ENCODE assay signal across 9 cellular contexts in the genomic region with DNA sequence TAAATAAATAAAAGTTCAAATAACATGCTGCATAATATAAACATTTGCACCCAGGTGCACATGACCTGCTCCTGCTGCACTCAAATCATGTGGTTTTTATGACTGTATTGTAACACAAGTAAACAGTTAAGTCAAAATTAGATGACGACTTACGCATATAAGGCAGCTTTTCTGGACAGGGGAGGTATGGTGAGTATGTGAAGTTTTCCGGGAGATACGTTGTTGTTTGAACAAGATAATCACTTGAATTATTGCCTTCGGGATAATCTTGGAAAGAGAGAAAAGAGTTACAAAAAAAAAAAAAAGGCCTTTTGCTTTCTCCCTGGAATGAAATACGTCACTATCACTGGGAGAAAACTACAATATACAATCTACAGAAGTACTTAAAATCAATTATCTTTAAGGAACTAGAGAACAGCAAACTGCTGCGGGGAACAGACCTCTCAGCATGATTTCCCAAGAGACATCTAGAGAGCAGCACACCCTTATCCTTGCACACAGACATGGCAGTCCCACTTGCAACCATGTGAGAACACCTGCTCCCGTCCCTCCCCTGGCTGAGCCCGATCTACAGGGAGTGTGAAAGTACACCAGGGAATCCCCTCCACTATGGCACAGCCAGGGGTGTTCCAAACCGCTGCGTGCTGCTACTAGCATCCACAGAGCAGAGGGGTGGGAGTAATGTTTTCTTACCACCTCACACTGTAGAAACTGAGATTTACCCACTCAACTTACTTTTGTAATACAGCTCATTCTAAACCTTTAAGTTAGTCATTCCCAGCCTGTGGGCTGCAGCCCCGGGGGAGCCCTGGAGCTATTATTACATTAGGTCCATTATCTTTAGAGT. TPM values are rescaled to one million over a fixed set of nuclear protein-coding genes. Genes with fewer than 3 reads are reported as not detected.
DNase-seq lines count a peak whose midpoint lies in the region; ATAC-seq, FAIRE-seq and TF ChIP-seq lines count a peak whose summit lies in the region.
"Had no signal": no experiment of that assay in that cellular context is flagged by ENCODE, and none has a peak within 500 bp of the region (broad histone marks: within the 10 kb centered on the region; RNA-seq: fewer than 3 reads in every experiment).

No MANE protein-coding gene starts in this region.

- H3K4me1 ChIP-seq in left ventricle myocardium inferior (no peaks in the 10 kb centered on the region), esophagus squamous epithelium (no peaks in the 10 kb centered on the region)

- H3K27ac ChIP-seq in left ventricle myocardium inferior (replicated peaks), result no peak overlapping the region
- H3K27ac ChIP-seq in esophagus squamous epithelium, result peak overlapping the region in 1 of 4 donors; percentile 17
- H3K27ac ChIP-seq: skin epidermis had no signal

- 59 to 74% methylated on average over 9 to 12 of the region's 12 CpGs for WGBS in esophagus squamous epithelium, 2 donors

- FAIRE-seq in GM12891 (lab: Jason Lieb, UNC), result peak; percentile 96

- H3K9me3 ChIP-seq in left ventricle myocardium inferior (replicated peaks) (no peaks in the 10 kb centered on the region), esophagus squamous epithelium (no peaks in the 10 kb centered on the region)

- TF ChIP-seq POLR2A in GM12891 (IDR thresholded peaks at IDR 0.05; ENCODE audit: low read depth, low read length) (no peak), esophagus squamous epithelium (IDR thresholded peaks at IDR 0.05) (no peak)

- H3K36me3 ChIP-seq in left ventricle myocardium inferior (no peaks in the 10 kb centered on the region), esophagus squamous epithelium (no peaks in the 10 kb centered on the region)

- intact Hi-C loops in left ventricle myocardium inferior (cut with micrococcal nuclease) (no loop called here), esophagus squamous epithelium (cut with DNase I) (no loop called here)

- peak; percentile 72 for ATAC-seq in GM21390 (IDR thresholded peaks at IDR 0.05; ENCODE audit: unreplicated experiment)
- ATAC-seq in HG03521 (IDR thresholded peaks at IDR 0.05; ENCODE audit: unreplicated experiment), result peak; percentile 77

- H3K27me3 ChIP-seq in left ventricle myocardium inferior (ENCODE audit: low read depth), result no peaks in the 10 kb centered on the region
- H3K27me3 ChIP-seq in esophagus squamous epithelium, result no peaks in the 10 kb centered on the region

- TF ChIP-seq CTCF in left ventricle myocardium inferior (IDR thresholded peaks at IDR 0.05; ENCODE audit: borderline replicate concordance), result no peak
- TF ChIP-seq CTCF in esophagus squamous epithelium (IDR thresholded peaks at IDR 0.05), result no peak

- DNase-seq in GM12891 (ENCODE audit: insufficient read length, low spot score), result no peak
- peak; percentile 64 to 67 for DNase-seq in activated T-cell treated with anti-CD3 and anti-CD28 coated beads, Interleukin-2, amount 50 U/mL, for 48 hours
- peak; percentile 8 to 28 for DNase-seq in stimulated activated CD8-positive, alpha-beta memory T cell treated with anti-CD3 and anti-CD28 coated beads, Interleukin-15, amount 100 ng/mL, for 48 hours (ENCODE audit: low read depth in 2 of 2)
- DNase-seq in left ventricle myocardium inferior, result no peak
- DNase-seq in esophagus squamous epithelium (lab: John Stamatoyannopoulos, UW), result no peak
- DNase-seq in NCI-H226, result no peak

- H3K4me3 ChIP-seq in left ventricle myocardium inferior, result no peak overlapping the region
- no peak overlapping the region for H3K4me3 ChIP-seq in esophagus squamous epithelium
- H3K4me3 ChIP-seq: skin epidermis had no signal

TF ChIP-seq in GM12891, 5 proteins besides CTCF, POLR2A, EP300 and RAD21:
- TF ChIP-seq POLR2AphosphoS5 (IDR thresholded peaks at IDR 0.05; ENCODE audit: low read depth, low read length), result peak; percentile 70
- TF ChIP-seq POU2F2 (IDR thresholded peaks at IDR 0.05; ENCODE audit: low read depth, low read length), result peak; percentile 55
- TF ChIP-seq PAX5 (IDR thresholded peaks at IDR 0.05; ENCODE audit: insufficient read depth, low read length, severe bottlenecking), result peak; percentile 3
- TF ChIP-seq SPI1 (IDR thresholded peaks at IDR 0.05; ENCODE audit: low read depth, low read length), result no peak

RNA-seq across cellular contexts. Expression of a gene that starts 26.3 kb away (rescaled TPM):
- 14.9 TPM for polyA plus RNA-seq in GM12891 (2012; ENCODE audit: low read depth, missing spikeins)
- total RNA-seq in left ventricle myocardium inferior, result 5.3 TPM
- total RNA-seq in esophagus squamous epithelium, result 1 to 10 TPM; 2.5 to 3.6 (median 3.0) TPM

Comparison
In these comparisons a context has a peak if more than half of its experiments do, and no peak if none do; other contexts are left out.
1. DNase-seq: peak in activated T-cell treated with anti-CD3 and anti-CD28 coated beads, Interleukin-2, amount 50 U/mL, for 48 hours (2 of 2) and stimulated activated CD8-positive, alpha-beta memory T cell treated with anti-CD3 and anti-CD28 coated beads, Interleukin-15, amount 100 ng/mL, for 48 hours (2 of 2); none in GM12891 (single experiment), left ventricle myocardium inferior (single experiment), esophagus squamous epithelium (single experiment) and NCI-H226 (single experiment).